In the genomic region with DNA sequence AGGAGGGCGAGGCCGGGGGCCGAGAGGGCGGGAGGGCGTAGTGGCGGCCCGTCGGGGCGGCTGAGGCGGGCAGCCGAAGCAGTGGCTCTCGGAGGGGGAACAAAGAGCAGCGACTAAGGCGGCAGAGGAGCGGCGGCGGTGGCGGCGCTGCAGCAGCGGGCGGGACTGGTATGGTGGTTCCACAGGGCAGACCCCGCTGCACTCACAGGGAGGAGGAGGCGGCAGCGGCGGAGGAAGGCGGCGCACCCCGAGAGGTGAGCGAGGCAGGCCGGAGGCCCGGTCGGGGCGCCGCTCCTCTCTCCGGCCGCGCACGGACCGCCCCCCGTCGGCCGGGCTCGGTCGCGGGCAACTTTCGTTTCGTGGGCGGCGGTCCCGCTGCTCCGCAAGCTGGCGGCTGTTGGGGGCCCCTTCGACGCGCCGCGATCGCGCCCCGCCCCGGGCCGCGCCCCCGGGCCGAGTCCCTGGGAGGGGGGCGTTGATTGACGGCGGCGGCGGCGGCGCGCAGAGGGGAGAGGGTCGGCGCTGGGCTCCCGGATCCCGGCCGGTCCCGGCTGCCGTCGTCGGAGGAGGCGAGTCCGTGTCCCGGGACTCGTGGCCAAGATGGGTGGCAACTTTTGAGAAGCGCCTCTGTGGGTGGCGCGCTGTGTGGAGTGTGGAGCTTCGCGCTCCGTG, we compare ENCODE assay signal across 8 cellular contexts. TPM values are rescaled to one million over a fixed set of nuclear protein-coding genes. Genes with fewer than 3 reads are reported as not detected.
DNase-seq lines count a peak whose midpoint lies in the region; FAIRE-seq and TF ChIP-seq lines count a peak whose summit lies in the region.

No MANE protein-coding gene starts in this region.

- peak overlapping the region; percentile 78 for H3K4me3 ChIP-seq in fibroblast of pulmonary artery (replicated peaks; ENCODE audit: low read depth, low read length)
- peak overlapping the region; percentile 79 to 93 (median 84) for H3K4me3 ChIP-seq in subcutaneous abdominal adipose tissue (ENCODE audit: low read depth in 1 of 5, low read length in 5 of 5)

- TF ChIP-seq POLR2A in GM12892 (IDR thresholded peaks at IDR 0.05; ENCODE audit: low read depth, low read length) (no peak), H54 (IDR thresholded peaks at IDR 0.05; ENCODE audit: low read depth, low read length) (no peak)

- no peaks in the 10 kb centered on the region for H3K27me3 ChIP-seq in subcutaneous abdominal adipose tissue (ENCODE audit: control insufficient read depth in 5 of 5, insufficient read depth in 4 of 5, low read length in 5 of 5)

- peaks cover 11% of the 10 kb centered on the region for H3K36me3 Mint-ChIP-seq in activated T-helper 1 cell treated with anti-CD3 and anti-CD28 coated beads, Interleukin-12 subunit alpha, Interleukin-12 subunit beta, Interleukin-2, Interleukin-4 antibody, amounts not matched to agents 30 ng/mL and 10 ng/mL and 1 ng/mL, durations not matched to agents 14 hours and 24 hours and 36 hours (ENCODE audit: low read depth)
- H3K36me3 Mint-ChIP-seq in nephron progenitor cell (ENCODE audit: low read depth): peaks cover 12% of the 10 kb centered on the region

- DNase-seq in GM12892 (ENCODE audit: insufficient read length) (peak; percentile 57), H54 (ENCODE audit: insufficient read length, low spot score) (peak; percentile 31), M059J (ENCODE audit: low read depth) (peak; percentile 27), fibroblast of pulmonary artery (ENCODE audit: low read depth) (no peak), nephron progenitor cell (peak; percentile 71), SHP77 treated with DMSO at 0.1 percent for 48 hours (lab: John Stamatoyannopoulos, UW) (no peak)
- peak; percentile 44 for DNase-seq in activated T-helper 1 cell treated with anti-CD3 and anti-CD28 coated beads, Interleukin-12 subunit alpha, Interleukin-12 subunit beta, Interleukin-2, Interleukin-4 antibody, amounts not matched to agents 30 ng/mL and 10 ng/mL and 1 ng/mL, durations not matched to agents 14 hours and 24 hours and 36 hours (ENCODE audit: low spot score)

- H3K4me1 ChIP-seq in subcutaneous abdominal adipose tissue (ENCODE audit: control insufficient read depth in 5 of 5, insufficient read depth in 5 of 5, low read length in 5 of 5): peaks cover 0 to 19% (median 16%) of the 10 kb centered on the region in 5 donors

- H3K27ac ChIP-seq in subcutaneous abdominal adipose tissue (ENCODE audit: low read depth, low read length): peak overlapping the region; percentile 80

- H3K9me3 Mint-ChIP-seq in activated T-helper 1 cell treated with anti-CD3 and anti-CD28 coated beads, Interleukin-12 subunit alpha, Interleukin-12 subunit beta, Interleukin-2, Interleukin-4 antibody, amounts not matched to agents 30 ng/mL and 10 ng/mL and 1 ng/mL, durations not matched to agents 14 hours and 24 hours and 36 hours: no peaks in the 10 kb centered on the region
- peaks cover 7% of the 10 kb centered on the region for H3K9me3 Mint-ChIP-seq in nephron progenitor cell

- peak overlapping the region; percentile 90 for H3K4me3 Mint-ChIP-seq in activated T-helper 1 cell treated with anti-CD3 and anti-CD28 coated beads, Interleukin-12 subunit alpha, Interleukin-12 subunit beta, Interleukin-2, Interleukin-4 antibody, amounts not matched to agents 30 ng/mL and 10 ng/mL and 1 ng/mL, durations not matched to agents 14 hours and 24 hours and 36 hours
- H3K4me3 Mint-ChIP-seq in nephron progenitor cell: peak overlapping the region; percentile 89

- H3K4me1 Mint-ChIP-seq in activated T-helper 1 cell treated with anti-CD3 and anti-CD28 coated beads, Interleukin-12 subunit alpha, Interleukin-12 subunit beta, Interleukin-2, Interleukin-4 antibody, amounts not matched to agents 30 ng/mL and 10 ng/mL and 1 ng/mL, durations not matched to agents 14 hours and 24 hours and 36 hours (ENCODE audit: low read depth): peaks cover 40% of the 10 kb centered on the region
- peaks cover 57% of the 10 kb centered on the region for H3K4me1 Mint-ChIP-seq in nephron progenitor cell

- H3K27me3 Mint-ChIP-seq in activated T-helper 1 cell treated with anti-CD3 and anti-CD28 coated beads, Interleukin-12 subunit alpha, Interleukin-12 subunit beta, Interleukin-2, Interleukin-4 antibody, amounts not matched to agents 30 ng/mL and 10 ng/mL and 1 ng/mL, durations not matched to agents 14 hours and 24 hours and 36 hours (ENCODE audit: insufficient read depth): no peaks in the 10 kb centered on the region
- H3K27me3 Mint-ChIP-seq in nephron progenitor cell (ENCODE audit: low read depth, poor library complexity): no peaks in the 10 kb centered on the region

- TF ChIP-seq CTCF in fibroblast of pulmonary artery (IDR thresholded peaks at IDR 0.05; ENCODE audit: low read length, missing control alignments) (no peak), nephron progenitor cell (IDR thresholded peaks at IDR 0.05) (no peak)

- peak overlapping the region; percentile 93 for H3K27ac Mint-ChIP-seq in activated T-helper 1 cell treated with anti-CD3 and anti-CD28 coated beads, Interleukin-12 subunit alpha, Interleukin-12 subunit beta, Interleukin-2, Interleukin-4 antibody, amounts not matched to agents 30 ng/mL and 10 ng/mL and 1 ng/mL, durations not matched to agents 14 hours and 24 hours and 36 hours
- peak overlapping the region; percentile 95 for H3K27ac Mint-ChIP-seq in nephron progenitor cell

- no peaks in the 10 kb centered on the region for H3K9me3 ChIP-seq in subcutaneous abdominal adipose tissue (ENCODE audit: control insufficient read depth in 5 of 5, low read length in 5 of 5)

- intact Hi-C loops in activated T-helper 1 cell treated with anti-CD3 and anti-CD28 coated beads, Interleukin-12 subunit alpha, Interleukin-12 subunit beta, Interleukin-2, Interleukin-4 antibody, amounts not matched to agents 30 ng/mL and 10 ng/mL and 1 ng/mL, durations not matched to agents 14 hours and 24 hours and 36 hours (cut with micrococcal nuclease): loop anchor here (1.0 to 10.0 kb wide), 10 partner anchors 70 to 1632 kb away; a partner anchor contains a TSS

- peak overlapping the region in 4 of 5 donors; percentile 79 to 88 (median 83) for H3K9ac ChIP-seq in subcutaneous abdominal adipose tissue (ENCODE audit: low read length in 5 of 5)

- FAIRE-seq in GM12892 (lab: Jason Lieb, UNC): peak; percentile 48
- FAIRE-seq in H54 (lab: Jason Lieb, UNC): no peak

- H3K36me3 ChIP-seq in subcutaneous abdominal adipose tissue (ENCODE audit: control insufficient read depth in 5 of 5, insufficient read depth in 5 of 5, low read length in 5 of 5): peaks cover 0 to 3% (median 0%) of the 10 kb centered on the region in 5 donors

RNA-seq across cellular contexts. Expression of a gene that starts 0.5 kb away (rescaled TPM):
- 18.0 TPM for polyA plus RNA-seq in GM12892 (2012; ENCODE audit: missing spikeins)
- 14.9 and 22.2 TPM in 2 replicates for total RNA-seq in M059J (2014; rRNA removed; shearing (Covaris generic))
- 48.8 and 49.7 TPM in 2 replicates for total RNA-seq in activated T-helper 1 cell treated with anti-CD3 and anti-CD28 coated beads, Interleukin-12 subunit alpha, Interleukin-12 subunit beta, Interleukin-2, Interleukin-4 antibody, amounts not matched to agents 30 ng/mL and 10 ng/mL and 1 ng/mL, durations not matched to agents 14 hours and 24 hours and 36 hours

Comparison
In these comparisons a context has a peak if more than half of its experiments do, and no peak if none do; other contexts are left out.
1. DNase-seq: peak in GM12892 (single experiment), H54 (single experiment), M059J (single experiment), activated T-helper 1 cell treated with anti-CD3 and anti-CD28 coated beads, Interleukin-12 subunit alpha, Interleukin-12 subunit beta, Interleukin-2, Interleukin-4 antibody, amounts not matched to agents 30 ng/mL and 10 ng/mL and 1 ng/mL, durations not matched to agents 14 hours and 24 hours and 36 hours (single experiment) and nephron progenitor cell (single experiment); none in fibroblast of pulmonary artery (single experiment) and SHP77 treated with DMSO at 0.1 percent for 48 hours (single experiment).